Comparison of ENCODE assay signal across 8 cellular contexts in the genomic region with DNA sequence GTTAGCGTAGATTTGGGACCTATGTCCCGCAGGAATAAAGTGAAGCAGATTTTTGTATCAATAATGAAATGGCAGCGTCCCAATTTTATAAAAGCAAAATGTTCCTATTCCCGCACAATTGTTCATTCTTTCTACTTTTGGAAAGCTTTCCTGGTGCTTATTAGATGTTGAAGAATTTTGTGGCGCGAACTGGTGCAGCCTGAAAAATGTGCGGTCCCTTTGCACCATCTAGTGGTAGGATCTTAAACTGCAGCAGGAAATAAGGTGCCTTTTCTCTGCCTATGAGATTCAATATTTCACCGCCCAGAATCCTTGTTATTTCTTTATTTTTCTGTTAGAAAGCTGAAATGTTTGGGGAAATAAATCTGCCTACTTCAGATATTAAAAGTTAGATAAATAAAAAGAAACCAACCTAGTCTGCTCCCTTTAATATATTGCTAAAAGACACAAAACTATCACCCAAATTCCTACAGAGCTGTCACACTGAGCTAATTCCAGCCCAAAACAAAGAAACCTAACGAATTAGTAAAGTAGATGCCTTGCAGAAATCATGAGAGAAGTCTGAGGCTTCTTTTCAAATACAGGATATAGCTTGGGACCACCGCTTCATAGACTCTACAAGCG.
DNase-seq lines count a peak whose midpoint lies in the region; ATAC-seq and TF ChIP-seq lines count a peak whose summit lies in the region.

No MANE protein-coding gene starts in this region.

- DNase-seq in DMS79 treated with DMSO at 0.1 percent for 48 hours (lab: John Stamatoyannopoulos, UW) = peak; percentile 57
- peak; percentile 50 for DNase-seq in RPMI7951 (ENCODE audit: low read depth)
- peak; percentile 40 to 62 (median 48) for DNase-seq in body of pancreas
- DNase-seq in iPS-NIHi11 (ENCODE audit: low spot score) = peak; percentile 61
- peak; percentile 31 for DNase-seq in stimulated activated CD4-positive, alpha-beta T cell treated with anti-CD3 and anti-CD28 coated beads, Interleukin-12 subunit alpha, Interleukin-12 subunit beta, amount 100 ng/mL, for 4 hours

- H4K20me1 ChIP-seq in KMS-11 (ENCODE audit: insufficient read depth) = no peaks in the 10 kb centered on the region

- intact Hi-C loops in body of pancreas (cut with DNase I) = no loop called here

- H3K9me3 ChIP-seq in body of pancreas = no peaks in the 10 kb centered on the region

- ATAC-seq in body of pancreas (peak; percentile 66), HG02981 (IDR thresholded peaks at IDR 0.05; ENCODE audit: unreplicated experiment) (no peak), GM21381 (IDR thresholded peaks at IDR 0.05; ENCODE audit: unreplicated experiment) (no peak)

- no peak overlapping the region for H3K9ac ChIP-seq in KMS-11

- H3K27ac ChIP-seq in KMS-11 (no peak overlapping the region), body of pancreas (no peak overlapping the region)

- H3K4me1 ChIP-seq in KMS-11 (ENCODE audit: low read depth, poor library complexity, severe bottlenecking) = peaks cover 4% of the 10 kb centered on the region
- H3K4me1 ChIP-seq in body of pancreas = no peaks in the 10 kb centered on the region

- 35 to 38% methylated on average over 11 of the region's 11 CpGs for WGBS in body of pancreas, 2 donors

- H3K4me2 ChIP-seq in KMS-11 = no peak overlapping the region

- H3K4me3 ChIP-seq in KMS-11 (IDR thresholded peaks at IDR 0.05; ENCODE audit: insufficient read depth, low read depth, low read length) (no peak overlapping the region), body of pancreas (no peak overlapping the region)

- no peaks in the 10 kb centered on the region for H3K27me3 ChIP-seq in KMS-11 (ENCODE audit: insufficient read depth, low read depth)
- H3K27me3 ChIP-seq in body of pancreas = no peaks in the 10 kb centered on the region

- no peaks in the 10 kb centered on the region for H3K36me3 ChIP-seq in KMS-11 (ENCODE audit: insufficient read depth)
- H3K36me3 ChIP-seq in body of pancreas (replicated peaks in 1 of 2; ENCODE audit: insufficient read depth in 1 of 2, low read depth in 2 of 2) = no peaks in the 10 kb centered on the region

- H3K79me2 ChIP-seq in KMS-11 (ENCODE audit: insufficient read depth, low read depth) = no peaks in the 10 kb centered on the region

- TF ChIP-seq POLR2A in body of pancreas (IDR thresholded peaks at IDR 0.05) = no peak

- no peak overlapping the region for H2AFZ ChIP-seq in KMS-11 (ENCODE audit: low read depth)

- peak; percentile 95 for TF ChIP-seq CTCF in KMS-11 (conservative IDR thresholded peaks at IDR 0.05; ENCODE audit: low read depth, low read length)
- peak; percentile 58 to 97 (median 90) for TF ChIP-seq CTCF in body of pancreas (IDR thresholded peaks at IDR 0.05)
